24 cellular contexts compared by ENCODE assay signal in genomic region chr19:50670102-50670380, GRCh38. TPM values are rescaled to one million over a fixed set of nuclear protein-coding genes. Genes with fewer than 3 reads are reported as not detected.
"Had no signal": no experiment of that assay in that cellular context is flagged by ENCODE, and none has a peak within 500 bp of the region (broad histone marks: within the 10 kb centered on the region; RNA-seq: fewer than 3 reads in every experiment).

No MANE protein-coding gene starts in this region.

- H3K36me3 ChIP-seq: adrenal gland, breast epithelium, cardiac muscle cell, colonic mucosa, esophagus squamous epithelium, gastroesophageal sphincter, heart right ventricle had no signal

- H3K4me1 ChIP-seq: adrenal gland, colonic mucosa had no signal

- H3K9me3 Mint-ChIP-seq: activated CD8-positive, alpha-beta T cell treated with anti-CD3 and anti-CD28 coated beads for 36 hours; activated naive CD4-positive, alpha-beta T cell treated with anti-CD3 and anti-CD28 coated beads, Interleukin-2, amount 50 U/mL, for 24 hours; activated naive CD8-positive, alpha-beta T cell treated with anti-CD3 and anti-CD28 coated beads for 36 hours; activated naive CD8-positive, alpha-beta T cell treated with anti-CD3 and anti-CD28 coated beads, Interleukin-2, amount 50 U/mL, for 24 hours; activated T-cell treated with anti-CD3 and anti-CD28 coated beads, Interleukin-2, amount 50 U/mL, for 4 hours; endodermal cell had no signal

- H3K36me3 Mint-ChIP-seq: activated naive CD4-positive, alpha-beta T cell treated with anti-CD3 and anti-CD28 coated beads, Interleukin-2, amount 50 U/mL, for 24 hours; activated naive CD8-positive, alpha-beta T cell treated with anti-CD3 and anti-CD28 coated beads for 36 hours had no signal

- DNase-seq: activated CD4-positive, CD25-positive, alpha-beta regulatory T cell; activated gamma-delta T cell; aorta; central memory CD4-positive, alpha-beta T cell; esophagus squamous epithelium; foreskin melanocyte; heart right ventricle had no signal

- H3K4me1 Mint-ChIP-seq: activated naive CD4-positive, alpha-beta T cell treated with anti-CD3 and anti-CD28 coated beads, Interleukin-2, amount 50 U/mL, for 24 hours; activated naive CD8-positive, alpha-beta T cell treated with anti-CD3 and anti-CD28 coated beads, Interleukin-2, amount 50 U/mL, for 24 hours had no signal

- H2AFZ ChIP-seq: hepatocyte had no signal

- H3K4me2 ChIP-seq: hepatocyte had no signal

- H3K27ac Mint-ChIP-seq: activated CD8-positive, alpha-beta T cell treated with anti-CD3 and anti-CD28 coated beads for 36 hours; activated naive CD4-positive, alpha-beta T cell treated with anti-CD3 and anti-CD28 coated beads, Interleukin-2, amount 50 U/mL, for 24 hours; activated naive CD8-positive, alpha-beta T cell treated with anti-CD3 and anti-CD28 coated beads for 36 hours; activated naive CD8-positive, alpha-beta T cell treated with anti-CD3 and anti-CD28 coated beads, Interleukin-2, amount 50 U/mL, for 24 hours; endodermal cell had no signal

- H3K27ac ChIP-seq: adrenal gland, body of pancreas, breast epithelium, cardiac muscle cell, colonic mucosa, esophagus squamous epithelium, gastroesophageal sphincter, heart right ventricle, hepatocyte had no signal

- H3K9me3 ChIP-seq: adrenal gland, body of pancreas, breast epithelium, colonic mucosa, esophagus squamous epithelium, gastroesophageal sphincter, heart right ventricle had no signal

- H3K79me2 ChIP-seq: hepatocyte had no signal

- H3K4me3 Mint-ChIP-seq: activated CD8-positive, alpha-beta T cell treated with anti-CD3 and anti-CD28 coated beads for 36 hours; activated naive CD4-positive, alpha-beta T cell treated with anti-CD3 and anti-CD28 coated beads, Interleukin-2, amount 50 U/mL, for 24 hours; activated naive CD8-positive, alpha-beta T cell treated with anti-CD3 and anti-CD28 coated beads for 36 hours; activated naive CD8-positive, alpha-beta T cell treated with anti-CD3 and anti-CD28 coated beads, Interleukin-2, amount 50 U/mL, for 24 hours; activated T-cell treated with anti-CD3 and anti-CD28 coated beads, Interleukin-2, amount 50 U/mL, for 4 hours; endodermal cell had no signal

- ATAC-seq: activated naive CD8-positive, alpha-beta T cell treated with anti-CD3 and anti-CD28 coated beads, Interleukin-2, amount 50 U/mL, for 24 hours; activated T-cell treated with anti-CD3 and anti-CD28 coated beads, Interleukin-2, amount 50 U/mL, for 4 hours; body of pancreas; gastroesophageal sphincter; heart right ventricle had no signal

- H3K4me3 ChIP-seq: adrenal gland, body of pancreas, breast epithelium, cardiac muscle cell, colonic mucosa, dorsolateral prefrontal cortex, esophagus squamous epithelium, gastroesophageal sphincter, heart right ventricle, hepatocyte had no signal

RNA-seq across cellular contexts. Expression of gene C19orf81, which starts 20.8 kb away (rescaled TPM):
- total RNA-seq: aorta; body of pancreas; breast epithelium; colonic mucosa; esophagus squamous epithelium; fibroblast of lung; fibroblast of villous mesenchyme; gastroesophageal sphincter; T-helper 1 cell treated with Interleukin-12 subunit alpha and Interleukin-12 subunit beta and Interleukin-4 antibody, amounts not matched to agents 30 ng/mL and 1 ng/mL, for 36 hours had no signal
- polyA plus RNA-seq: aorta, fibroblast of lung had no signal

RNA-seq across cellular contexts. Expression of gene SYT3, which starts 30.4 kb away (rescaled TPM):
- total RNA-seq: activated CD8-positive, alpha-beta T cell treated with anti-CD3 and anti-CD28 coated beads for 36 hours; fibroblast of lung; fibroblast of villous mesenchyme; T-helper 1 cell treated with Interleukin-12 subunit alpha and Interleukin-12 subunit beta and Interleukin-4 antibody, amounts not matched to agents 30 ng/mL and 1 ng/mL, for 36 hours had no signal
- polyA plus RNA-seq: aorta, fibroblast of lung had no signal

RNA-seq across cellular contexts. Expression of gene SHANK1, which starts 49.6 kb away (rescaled TPM):
- total RNA-seq: T-helper 1 cell treated with Interleukin-12 subunit alpha and Interleukin-12 subunit beta and Interleukin-4 antibody, amounts not matched to agents 30 ng/mL and 1 ng/mL, for 36 hours had no signal
